Comparison of ENCODE assay signal across 13 cellular contexts in the genomic region with DNA sequence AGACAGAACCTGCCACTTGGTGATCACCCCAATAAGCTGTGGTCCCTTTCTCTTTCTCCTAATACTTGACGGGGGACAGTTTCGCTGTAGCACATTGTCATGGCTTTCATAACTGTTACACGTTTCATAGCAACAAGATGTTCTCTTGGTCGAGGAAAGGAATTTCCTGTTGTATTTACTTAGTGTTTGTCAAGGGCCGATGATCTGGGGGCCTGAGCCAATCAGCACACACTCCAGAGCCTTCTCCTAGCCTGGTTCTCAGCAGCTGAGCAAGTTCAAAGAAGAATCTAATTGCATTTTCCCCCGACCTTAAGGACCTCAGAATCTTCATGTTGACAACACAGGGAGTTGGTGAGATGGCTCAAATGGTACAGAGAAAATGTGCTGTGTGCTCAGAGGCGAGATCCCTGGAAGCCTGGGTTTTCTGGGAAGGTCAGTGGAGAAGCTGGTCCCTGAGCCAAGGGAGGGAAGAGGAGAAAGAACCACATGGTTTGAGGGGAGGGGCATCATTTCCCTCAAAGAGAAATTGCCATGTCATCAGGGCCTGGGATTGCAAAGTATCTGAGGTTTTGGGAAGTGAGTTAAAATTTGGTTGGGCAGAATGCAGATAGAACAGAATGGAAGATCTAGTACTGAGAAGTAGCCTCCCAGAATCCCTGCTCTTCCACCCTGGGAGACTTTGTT.
A peak's percentile ranks its signal among the peaks of the same experiment; 100 is the strongest.
DNase-seq lines count a peak whose midpoint lies in the region; ATAC-seq, FAIRE-seq and TF ChIP-seq lines count a peak whose summit lies in the region.
"Had no signal": no experiment of that assay in that cellular context is flagged by ENCODE, and none has a peak within 500 bp of the region (broad histone marks: within the 10 kb centered on the region; RNA-seq: fewer than 3 reads in every experiment).

No MANE protein-coding gene starts in this region.

- FAIRE-seq in bronchial epithelial cell (lab: Jason Lieb, UNC), result no peak

- no peak overlapping the region for H3K4me3 Mint-ChIP-seq in activated T-helper 1 cell treated with anti-CD3 and anti-CD28 coated beads, Interleukin-12 subunit alpha, Interleukin-12 subunit beta, Interleukin-2, Interleukin-4 antibody, amounts not matched to agents 30 ng/mL and 10 ng/mL and 1 ng/mL, durations not matched to agents 14 hours and 24 hours and 36 hours
- H3K4me3 Mint-ChIP-seq: memory B cell, T-helper 17 cell had no signal

- H3K4me3 ChIP-seq in right atrium auricular region (no peak overlapping the region), bronchial epithelial cell (ENCODE audit: low read depth, low read length) (no peak overlapping the region)
- H3K4me3 ChIP-seq: adrenal gland had no signal

- peaks cover 6% of the 10 kb centered on the region for H3K27me3 Mint-ChIP-seq in activated T-helper 1 cell treated with anti-CD3 and anti-CD28 coated beads, Interleukin-12 subunit alpha, Interleukin-12 subunit beta, Interleukin-2, Interleukin-4 antibody, amounts not matched to agents 30 ng/mL and 10 ng/mL and 1 ng/mL, durations not matched to agents 14 hours and 24 hours and 36 hours (ENCODE audit: insufficient read depth)

- no peaks in the 10 kb centered on the region for H3K9me3 ChIP-seq in right atrium auricular region
- H3K9me3 ChIP-seq: adrenal gland had no signal

- peaks cover 3% of the 10 kb centered on the region for H3K9me3 Mint-ChIP-seq in activated T-helper 1 cell treated with anti-CD3 and anti-CD28 coated beads, Interleukin-12 subunit alpha, Interleukin-12 subunit beta, Interleukin-2, Interleukin-4 antibody, amounts not matched to agents 30 ng/mL and 10 ng/mL and 1 ng/mL, durations not matched to agents 14 hours and 24 hours and 36 hours
- H3K9me3 Mint-ChIP-seq: memory B cell had no signal

- no peaks in the 10 kb centered on the region for H3K4me1 Mint-ChIP-seq in activated T-helper 1 cell treated with anti-CD3 and anti-CD28 coated beads, Interleukin-12 subunit alpha, Interleukin-12 subunit beta, Interleukin-2, Interleukin-4 antibody, amounts not matched to agents 30 ng/mL and 10 ng/mL and 1 ng/mL, durations not matched to agents 14 hours and 24 hours and 36 hours (ENCODE audit: low read depth)
- H3K4me1 Mint-ChIP-seq: memory B cell, T-helper 17 cell had no signal

- peak; percentile 30 for ATAC-seq in Right ventricle myocardium inferior
- peak; percentile 10 for ATAC-seq in left lobe of liver
- ATAC-seq: T-helper 17 cell had no signal

- no peak for TF ChIP-seq CTCF in right atrium auricular region (IDR thresholded peaks at IDR 0.05)
- TF ChIP-seq CTCF in bronchial epithelial cell (IDR thresholded peaks at IDR 0.05; ENCODE audit: insufficient read depth, low read length, severe bottlenecking), result no peak

- H3K27ac ChIP-seq in right atrium auricular region, result no peak overlapping the region

- intact Hi-C loops in Right ventricle myocardium inferior (cut with DNase I), result loop anchor here (10.0 kb wide), 1 partner anchor 328 kb away; no protein-coding TSS in a partner anchor
- intact Hi-C loops in activated T-helper 1 cell treated with anti-CD3 and anti-CD28 coated beads, Interleukin-12 subunit alpha, Interleukin-12 subunit beta, Interleukin-2, Interleukin-4 antibody, amounts not matched to agents 30 ng/mL and 10 ng/mL and 1 ng/mL, durations not matched to agents 14 hours and 24 hours and 36 hours (cut with micrococcal nuclease), result no loop called here

- H3K36me3 Mint-ChIP-seq in activated T-helper 1 cell treated with anti-CD3 and anti-CD28 coated beads, Interleukin-12 subunit alpha, Interleukin-12 subunit beta, Interleukin-2, Interleukin-4 antibody, amounts not matched to agents 30 ng/mL and 10 ng/mL and 1 ng/mL, durations not matched to agents 14 hours and 24 hours and 36 hours (ENCODE audit: low read depth), result no peaks in the 10 kb centered on the region
- H3K36me3 Mint-ChIP-seq: memory B cell had no signal

- H3K27me3 ChIP-seq in right atrium auricular region (no peaks in the 10 kb centered on the region), bronchial epithelial cell (ENCODE audit: control insufficient read depth, insufficient read depth, low read length) (no peaks in the 10 kb centered on the region)
- H3K27me3 ChIP-seq: adrenal gland had no signal

- no peak for DNase-seq in Right ventricle myocardium inferior (ENCODE audit: missing footprints)
- no peak for DNase-seq in right atrium auricular region (ENCODE audit: low spot score)
- DNase-seq in bronchial epithelial cell (ENCODE audit: low read depth), result peak; percentile 54
- no peak for DNase-seq in left lobe of liver (ENCODE audit: low spot score)
- DNase-seq in activated T-helper 1 cell treated with anti-CD3 and anti-CD28 coated beads, Interleukin-12 subunit alpha, Interleukin-12 subunit beta, Interleukin-2, Interleukin-4 antibody, amounts not matched to agents 30 ng/mL and 10 ng/mL and 1 ng/mL, durations not matched to agents 14 hours and 24 hours and 36 hours (ENCODE audit: low spot score), result no peak
- no peak for DNase-seq in medulla oblongata (ENCODE audit: extremely low spot score)
- no peak for DNase-seq in NCI-H774 (lab: John Stamatoyannopoulos, UW)
- no peak for DNase-seq in amygdala (lab: John Stamatoyannopoulos, UW)
- DNase-seq: GF-D8; stimulated activated CD4-positive, alpha-beta T cell treated with anti-CD3 and anti-CD28 coated beads, Interleukin-12 subunit alpha, Interleukin-12 subunit beta, amount 100 ng/mL, for 4 hours; T-helper 17 cell had no signal

- no peak overlapping the region for H3K27ac Mint-ChIP-seq in activated T-helper 1 cell treated with anti-CD3 and anti-CD28 coated beads, Interleukin-12 subunit alpha, Interleukin-12 subunit beta, Interleukin-2, Interleukin-4 antibody, amounts not matched to agents 30 ng/mL and 10 ng/mL and 1 ng/mL, durations not matched to agents 14 hours and 24 hours and 36 hours
- H3K27ac Mint-ChIP-seq: memory B cell, T-helper 17 cell had no signal

- peaks cover 0 to 13% of the 10 kb centered on the region in 2 donors for H3K4me1 ChIP-seq in right atrium auricular region
- H3K4me1 ChIP-seq: adrenal gland had no signal

- H3K36me3 ChIP-seq in right atrium auricular region, result no peaks in the 10 kb centered on the region
- H3K36me3 ChIP-seq in bronchial epithelial cell (ENCODE audit: control insufficient read depth, insufficient read depth, low read length), result no peaks in the 10 kb centered on the region
- H3K36me3 ChIP-seq: adrenal gland had no signal
